In the genomic region with DNA sequence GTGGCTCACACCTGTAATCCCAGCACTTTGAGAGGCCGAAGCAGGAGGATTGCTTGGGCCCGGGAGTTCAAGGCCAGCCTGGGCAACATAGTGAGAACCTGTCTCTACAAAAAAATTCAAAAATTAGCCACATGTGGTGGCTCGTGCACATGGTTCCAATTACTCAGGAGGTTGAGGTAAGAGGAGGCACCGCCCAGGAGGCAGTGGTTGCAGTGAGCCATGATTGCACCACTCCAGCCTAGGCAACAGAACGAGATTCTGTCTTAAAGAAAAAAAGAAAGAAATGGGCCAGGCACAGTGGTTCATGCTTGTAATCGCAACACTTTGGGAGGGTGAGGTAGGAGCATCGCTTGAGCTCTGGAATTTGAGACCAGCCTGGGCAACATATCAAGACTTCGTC, we compare ENCODE assay signal across 13 cellular contexts. TPM values are rescaled to one million over a fixed set of nuclear protein-coding genes. Genes with fewer than 3 reads are reported as not detected.
DNase-seq lines count a peak whose midpoint lies in the region; ATAC-seq and TF ChIP-seq lines count a peak whose summit lies in the region.
"Had no signal": no experiment of that assay in that cellular context is flagged by ENCODE, and none has a peak within 500 bp of the region (broad histone marks: within the 10 kb centered on the region; RNA-seq: fewer than 3 reads in every experiment).

No MANE protein-coding gene starts in this region.

- no peak for TF ChIP-seq EP300 in suprapubic skin (IDR thresholded peaks at IDR 0.05)

- H3K27ac Mint-ChIP-seq in T-helper 1 cell treated with Interleukin-12 subunit alpha and Interleukin-12 subunit beta and Interleukin-4 antibody, amounts not matched to agents 30 μg/mL and 1 μg/mL, for 36 hours: peak overlapping the region; percentile 43

- no peak for TF ChIP-seq CTCF in VCaP (conservative IDR thresholded peaks at IDR 0.05)
- TF ChIP-seq CTCF in left lung (IDR thresholded peaks at IDR 0.05): no peak
- no peak for TF ChIP-seq CTCF in suprapubic skin (IDR thresholded peaks at IDR 0.05)

- no peak for TF ChIP-seq POLR2A in suprapubic skin (IDR thresholded peaks at IDR 0.05)

- H3K4me1 ChIP-seq in left lung (peaks cover 11 to 34% of the 10 kb centered on the region in 2 donors), suprapubic skin (peaks cover 35% of the 10 kb centered on the region)

- no peaks in the 10 kb centered on the region for H3K9me3 Mint-ChIP-seq in T-helper 1 cell treated with Interleukin-12 subunit alpha and Interleukin-12 subunit beta and Interleukin-4 antibody, amounts not matched to agents 30 μg/mL and 1 μg/mL, for 36 hours

- H3K4me1 Mint-ChIP-seq in T-helper 1 cell treated with Interleukin-12 subunit alpha and Interleukin-12 subunit beta and Interleukin-4 antibody, amounts not matched to agents 30 μg/mL and 1 μg/mL, for 36 hours (ENCODE audit: low read depth): peaks cover 26% of the 10 kb centered on the region

- peak; percentile 16 for ATAC-seq in left lung
- no peak for ATAC-seq in left cardiac atrium
- ATAC-seq: HCT116 had no signal

- H3K9me3 ChIP-seq in left lung: no peaks in the 10 kb centered on the region
- no peaks in the 10 kb centered on the region for H3K9me3 ChIP-seq in suprapubic skin
- H3K9me3 ChIP-seq: MG63, ovary had no signal

- peaks cover 16% of the 10 kb centered on the region for H3K27me3 Mint-ChIP-seq in T-helper 1 cell treated with Interleukin-12 subunit alpha and Interleukin-12 subunit beta and Interleukin-4 antibody, amounts not matched to agents 30 μg/mL and 1 μg/mL, for 36 hours (ENCODE audit: low read depth)

- H3K4me3 ChIP-seq in left lung: no peak overlapping the region
- no peak overlapping the region for H3K4me3 ChIP-seq in suprapubic skin
- H3K4me3 ChIP-seq: MG63, ovary had no signal

- DNase-seq in T-helper 1 cell (no peak), left lung (no peak), suprapubic skin (ENCODE audit: low spot score in 2 of 2) (peak in 1 of 2 donors; percentile 83), DMS153 treated with DMSO at 0.1 percent for 48 hours (lab: John Stamatoyannopoulos, UW; ENCODE audit: unreplicated experiment) (no peak), cardiac septum (ENCODE audit: low spot score) (no peak), left cardiac atrium (no peak)
- DNase-seq: 8988T; activated effector memory CD4-positive, alpha-beta T cell treated with anti-CD3 and anti-CD28 coated beads, Interleukin-2, amount 50 U/mL, for 16 hours had no signal

- peak overlapping the region; percentile 75 for H3K27ac ChIP-seq in VCaP
- peak overlapping the region; percentile 65 to 82 for H3K27ac ChIP-seq in left lung
- peak overlapping the region; percentile 79 for H3K27ac ChIP-seq in suprapubic skin

- H3K36me3 ChIP-seq in left lung (no peaks in the 10 kb centered on the region), suprapubic skin (no peaks in the 10 kb centered on the region)
- H3K36me3 ChIP-seq: MG63, ovary had no signal

- WGBS in suprapubic skin: 54% methylated on average over 8 of the region's 8 CpGs

- intact Hi-C loops in left lung (cut with DNase I) (no loop called here), cardiac septum (cut with DNase I) (loop anchor here (10.0 kb wide), 1 partner anchor 138 kb away; no protein-coding TSS in a partner anchor), left cardiac atrium (cut with DNase I) (loop anchor here in 1 of 2 donors (10.0 kb wide), 1 partner anchor 578 kb away; no protein-coding TSS in a partner anchor)

- H3K4me3 Mint-ChIP-seq in T-helper 1 cell treated with Interleukin-12 subunit alpha and Interleukin-12 subunit beta and Interleukin-4 antibody, amounts not matched to agents 30 μg/mL and 1 μg/mL, for 36 hours: no peak overlapping the region

- H3K27me3 ChIP-seq in left lung: no peaks in the 10 kb centered on the region
- no peaks in the 10 kb centered on the region for H3K27me3 ChIP-seq in suprapubic skin
- H3K27me3 ChIP-seq: MG63, ovary had no signal

- peaks cover 4% of the 10 kb centered on the region for H3K36me3 Mint-ChIP-seq in T-helper 1 cell treated with Interleukin-12 subunit alpha and Interleukin-12 subunit beta and Interleukin-4 antibody, amounts not matched to agents 30 μg/mL and 1 μg/mL, for 36 hours (ENCODE audit: low read depth)

RNA-seq across cellular contexts. Expression of a gene that starts 33.5 kb away (rescaled TPM):
- total RNA-seq in left lung (1 to 10 TPM in 1 of 2 donors, not detected in 1; 1.5 TPM), suprapubic skin (10 to 100 TPM in 1 of 4 donors, 1 to 10 TPM in 2, not detected in 1; 3.5 to 13.9 (median 5.6) TPM), cardiac septum (1.9 TPM), left cardiac atrium (1 to 10 TPM; 1.3 to 2.1 TPM)
